11 cellular contexts compared by ENCODE assay signal in genomic region chr4:190110570-190111295, GRCh38. TPM values are rescaled to one million over a fixed set of nuclear protein-coding genes. Genes with fewer than 3 reads are reported as not detected.
DNase-seq lines count a peak whose midpoint lies in the region; ATAC-seq and TF ChIP-seq lines count a peak whose summit lies in the region.
"Not testable (repeated sequence)": the region's sequence is repeated elsewhere in the genome, so short reads cannot be mapped to it uniquely, and the experiment has no call there.
"Had no signal": no experiment of that assay in that cellular context is flagged by ENCODE, and none has a peak within 500 bp of the region (broad histone marks: within the 10 kb centered on the region; RNA-seq: fewer than 3 reads in every experiment).

No MANE protein-coding gene starts in this region.

- H3K79me2 ChIP-seq in DND-41 (ENCODE audit: insufficient read depth, low read length); KMS-11 (ENCODE audit: insufficient read depth, low read depth); OCI-LY7 (ENCODE audit: insufficient read depth, low read depth, low read length): not testable (repeated sequence)

- peaks cover 62% of the 10 kb centered on the region for H3K4me1 ChIP-seq in DND-41 (ENCODE audit: insufficient read depth, low read length)
- H3K4me1 ChIP-seq in KMS-11 (ENCODE audit: low read depth, poor library complexity, severe bottlenecking); OCI-LY7 (ENCODE audit: insufficient read depth, low read length, poor library complexity, severe bottlenecking): not testable (repeated sequence)

- intact Hi-C loops in OCI-LY7 (cut with micrococcal nuclease; ENCODE audit: unreplicated experiment), result not testable (repeated sequence)

- H3K9ac ChIP-seq in DND-41 (ENCODE audit: low read depth, low read length), result peak overlapping the region; percentile 52; the same call in 1 of the 2 replicates
- not testable (repeated sequence) for H3K9ac ChIP-seq in KMS-11

- not testable (repeated sequence) for H3K9me2 ChIP-seq in OCI-LY7 (ENCODE audit: insufficient read depth, low read length)

- not testable (repeated sequence) for TF ChIP-seq CTCF in DND-41 (IDR thresholded peaks at IDR 0.05; ENCODE audit: borderline replicate concordance, extremely low read depth, low read length, poor library complexity, severe bottlenecking); KMS-11 (conservative IDR thresholded peaks at IDR 0.05; ENCODE audit: low read depth, low read length); OCI-LY7 (conservative IDR thresholded peaks at IDR 0.05; ENCODE audit: low read length); cardiac fibroblast (IDR thresholded peaks at IDR 0.05; ENCODE audit: low read depth, low read length)

- CTCF ChIA-PET in OCI-LY7 (lab: Charles Lee; ENCODE audit: unreplicated experiment), result not testable (repeated sequence)

- not testable (repeated sequence) for H3K36me3 ChIP-seq in DND-41 (ENCODE audit: insufficient read depth, low read length); KMS-11 (ENCODE audit: insufficient read depth); OCI-LY7 (ENCODE audit: insufficient read depth, low read length)

- not testable (repeated sequence) for H3K9me3 ChIP-seq in DND-41 (ENCODE audit: insufficient read depth, low read length, severe bottlenecking); OCI-LY7 (ENCODE audit: low read length)

- POLR2A ChIA-PET in OCI-LY7 (lab: Charles Lee), result not testable (repeated sequence)

- peak overlapping the region; percentile 56; the same call in 1 of the 2 replicates for H3K4me2 ChIP-seq in DND-41 (ENCODE audit: insufficient read depth, low read length)
- H3K4me2 ChIP-seq in KMS-11; OCI-LY7 (ENCODE audit: low read length): not testable (repeated sequence)

- not testable (repeated sequence) for ATAC-seq in DND-41 (ENCODE audit: insufficient read depth, low read depth)

- not testable (repeated sequence) for H4K20me1 ChIP-seq in DND-41 (ENCODE audit: insufficient read depth, low read length); KMS-11 (ENCODE audit: insufficient read depth); OCI-LY7 (ENCODE audit: insufficient read depth, low read length)

- H2AFZ ChIP-seq in DND-41 (ENCODE audit: low read depth, low read length), result not testable (repeated sequence)
- H2AFZ ChIP-seq in KMS-11 (ENCODE audit: low read depth) (peak overlapping the region; percentile 18; the same call in 1 of the 2 replicates), OCI-LY7 (ENCODE audit: low read length) (peak overlapping the region; percentile 9; the same call in 1 of the 2 replicates)

- H3K4me3 ChIP-seq in DND-41 (ENCODE audit: low read depth in 1 of 2, low read length in 2 of 2); KMS-11 (IDR thresholded peaks at IDR 0.05; ENCODE audit: insufficient read depth, low read depth, low read length); OCI-LY7 (ENCODE audit: low read depth, low read length, poor library complexity, severe bottlenecking); cardiac fibroblast (replicated peaks in 1 of 2; ENCODE audit: low read depth in 2 of 2, low read length in 2 of 2): not testable (repeated sequence)

- DNase-seq in DND-41; OCI-LY7 (ENCODE audit: low spot score): not testable (repeated sequence)
- DNase-seq in SW480 (ENCODE audit: low spot score) (peak; percentile 1), cardiac fibroblast (ENCODE audit: low read depth in 2 of 2) (peak; percentile 1 to 16), inferior parietal cortex (ENCODE audit: extremely low spot score) (peak; percentile 3), renal cortical epithelial cell (ENCODE audit: low read depth) (peak; percentile 1)

- peak overlapping the region; percentile 92 for H3K27ac ChIP-seq in DND-41 (ENCODE audit: low read length)
- H3K27ac ChIP-seq in KMS-11; OCI-LY7 (ENCODE audit: low read depth, low read length, poor library complexity, severe bottlenecking): not testable (repeated sequence)

- not testable (repeated sequence) for BruUV-seq in OCI-LY7 (replicated peaks; lab: Mats Ljungman, UMichigan)

- H3K27me3 ChIP-seq in DND-41 (ENCODE audit: insufficient read depth, low read length, poor library complexity); KMS-11 (ENCODE audit: insufficient read depth, low read depth): not testable (repeated sequence)

RNA-seq across cellular contexts. Expression of gene DBET, which starts 46.4 kb away (rescaled TPM):
- not detected in 2 replicates for total RNA-seq in OCI-LY7 (2014; rRNA removed; shearing (Covaris generic))
- total RNA-seq in OCI-LY7 (2022) (not detected in 2 replicates), renal cortical epithelial cell (not detected in 2 replicates)
- total RNA-seq: CD8-positive, alpha-beta T cell; H7; HT-29; RPMI7951 had no signal
